ENCODE assay signal across 8 cellular contexts in the genomic region with DNA sequence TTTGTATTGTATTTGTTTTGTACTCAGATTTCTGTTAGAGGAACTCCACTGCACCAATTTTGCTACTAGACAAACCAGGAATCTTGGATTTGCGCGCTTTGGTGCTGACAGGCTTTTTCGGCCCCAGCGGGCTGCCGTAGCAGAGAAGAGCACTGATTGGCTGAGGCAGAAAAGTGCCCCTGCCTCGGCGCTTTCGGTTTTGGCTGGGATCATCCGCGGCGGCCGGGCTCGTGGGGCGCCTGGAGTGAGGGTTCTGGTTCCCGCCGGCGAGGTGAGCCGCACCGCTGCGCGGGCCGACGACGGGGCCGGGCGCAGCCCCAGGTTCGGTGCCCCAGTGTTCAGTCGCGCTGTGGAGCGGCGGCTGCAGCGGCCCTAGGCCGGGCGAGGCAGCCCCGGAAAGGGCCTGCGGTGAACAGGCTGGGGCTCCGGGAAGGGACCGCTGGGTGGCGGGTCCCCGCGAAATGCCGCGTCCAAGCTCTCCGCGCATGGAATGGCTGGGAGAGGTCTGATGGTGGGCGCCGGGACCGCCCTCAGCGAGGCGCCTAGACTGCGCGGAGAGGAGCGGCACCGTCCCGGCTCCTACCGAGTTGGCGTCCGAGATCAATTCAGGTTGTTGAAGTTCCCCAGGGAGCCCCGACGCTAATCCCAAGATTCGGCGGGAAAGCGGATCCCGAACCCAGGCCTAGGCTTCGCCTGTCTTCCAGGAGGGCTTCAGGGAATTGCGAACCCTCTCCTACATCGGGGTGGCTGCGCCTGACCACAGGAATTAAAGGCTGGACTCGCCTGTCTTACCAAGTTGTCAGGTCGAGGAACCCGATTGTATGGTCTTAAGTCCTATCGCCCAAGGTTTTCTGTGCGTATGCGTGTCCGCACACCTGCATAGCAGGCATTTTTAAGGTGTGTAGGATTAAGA. TPM values are rescaled to one million over a fixed set of nuclear protein-coding genes. Genes with fewer than 3 reads are reported as not detected.
A peak's percentile ranks its signal among the peaks of the same experiment; 100 is the strongest.
DNase-seq lines count a peak whose midpoint lies in the region; ATAC-seq and TF ChIP-seq lines count a peak whose summit lies in the region.

A gene (plus strand): TSS at position 178 of the 913 bp plus-strand sequence. CDS start 7,204 bp downstream, outside the sequence.

- no peak for TF ChIP-seq CTCF in OCI-LY1 (IDR thresholded peaks at IDR 0.05; ENCODE audit: low read length)
- TF ChIP-seq CTCF in mucosa of descending colon (IDR thresholded peaks at IDR 0.05), result no peak

- intact Hi-C loops in mucosa of descending colon (cut with DNase I, micrococcal nuclease), result no loop called here

- H3K9me3 ChIP-seq in OCI-LY1 (ENCODE audit: low read length), result no peaks in the 10 kb centered on the region
- no peaks in the 10 kb centered on the region for H3K9me3 ChIP-seq in mucosa of descending colon

- no peaks in the 10 kb centered on the region for H3K27me3 ChIP-seq in OCI-LY1 (ENCODE audit: insufficient read depth, low read length)

- DNase-seq in COR-L47 (lab: John Stamatoyannopoulos, UW), result peak; percentile 91
- DNase-seq in HPDE6-E6E7 (ENCODE audit: extremely low spot score), result peak; percentile 74
- peak; percentile 73 for DNase-seq in activated T-cell treated with anti-CD3 and anti-CD28 coated beads for 1 hour (ENCODE audit: low read depth)
- DNase-seq in epidermal melanocyte (ENCODE audit: insufficient read length, low spot score), result peak; percentile 58
- peak; percentile 89 to 93 (median 91) for DNase-seq in mucosa of descending colon
- peak; percentile 69 for DNase-seq in stimulated activated CD8-positive, alpha-beta memory T cell treated with anti-CD3 and anti-CD28 coated beads, Interleukin-4, amount 100 ng/mL, for 24 hours (ENCODE audit: low read depth)

- H3K36me3 ChIP-seq in OCI-LY1 (ENCODE audit: insufficient read depth, low read length), result peaks cover 3% of the 10 kb centered on the region; the same call in 1 of the 2 replicates
- H3K36me3 ChIP-seq in mucosa of descending colon (ENCODE audit: low read depth), result no peaks in the 10 kb centered on the region

- peak within 1 kb of the TSS; percentile 78 for H3K9ac ChIP-seq in OCI-LY1 (ENCODE audit: low read length)

- H3K4me1 ChIP-seq in OCI-LY1 (ENCODE audit: insufficient read depth, low read length, severe bottlenecking), result peaks cover 36% of the 10 kb centered on the region
- peaks cover 9% of the 10 kb centered on the region for H3K4me1 ChIP-seq in mucosa of descending colon (ENCODE audit: low read depth)

- peak within 1 kb of the TSS; percentile 99 for H2AFZ ChIP-seq in OCI-LY1 (ENCODE audit: low read length)

- H3K79me2 ChIP-seq in OCI-LY1 (ENCODE audit: insufficient read depth, low read length), result peaks cover 46% of the 10 kb centered on the region

- no peaks in the 10 kb centered on the region for H3K9me2 ChIP-seq in OCI-LY1 (ENCODE audit: low read depth, low read length)

- H4K20me1 ChIP-seq in OCI-LY1 (ENCODE audit: insufficient read depth, low read length), result no peaks in the 10 kb centered on the region

- H3K4me2 ChIP-seq in OCI-LY1 (ENCODE audit: low read length), result peak within 1 kb of the TSS; percentile 74

- H3K4me3 ChIP-seq in OCI-LY1 (ENCODE audit: low read depth, low read length, poor library complexity, severe bottlenecking) (peak within 1 kb of the TSS; percentile 77), mucosa of descending colon (peak within 1 kb of the TSS; percentile 80)

- H3F3A ChIP-seq in OCI-LY1 (ENCODE audit: insufficient read depth, low read length), result no peaks in the 10 kb centered on the region

- H3K27ac ChIP-seq in OCI-LY1 (ENCODE audit: low read depth, low read length, poor library complexity, severe bottlenecking), result peak within 1 kb of the TSS; percentile 6

- ATAC-seq in GM19463 (IDR thresholded peaks at IDR 0.05; ENCODE audit: unreplicated experiment) (peak; percentile 93), mucosa of descending colon (peak; percentile 99)

RNA-seq across cellular contexts. Expression of the gene that starts here (rescaled TPM):
- total RNA-seq in mucosa of descending colon, result 10 to 100 TPM; 18.9 to 27.1 (median 22.2) TPM

Comparison
In these comparisons a context has a peak if more than half of its experiments do, and no peak if none do; other contexts are left out.
1. Peak in every context shown above with its lines: DNase-seq, ATAC-seq, H3K4me3 ChIP-seq and H3K27ac ChIP-seq.